In genomic region chr6:157211603-157212455, GRCh38 we compare ENCODE assay signal across 19 cellular contexts.
DNase-seq lines count a peak whose midpoint lies in the region; ATAC-seq, FAIRE-seq and TF ChIP-seq lines count a peak whose summit lies in the region.
"Had no signal": no experiment of that assay in that cellular context is flagged by ENCODE, and none has a peak within 500 bp of the region (broad histone marks: within the 10 kb centered on the region; RNA-seq: fewer than 3 reads in every experiment).

No MANE protein-coding gene starts in this region.

- no TSS peak for BruUV-seq in K562 (replicated peaks; lab: Mats Ljungman, UMichigan)

- no peak overlapping the region for H2AFZ ChIP-seq in K562 (ENCODE audit: low read depth, low read length)
- no peak overlapping the region for H2AFZ ChIP-seq in osteoblast (ENCODE audit: low read length)

- TF ChIP-seq POLR2A in K562 (conservative IDR thresholded peaks at IDR 0.05): no peak

- H3K4me1 Mint-ChIP-seq in memory B cell (peaks cover 4% of the 10 kb centered on the region), glutamatergic neuron (ENCODE audit: low read depth, unreplicated experiment) (peaks cover 6% of the 10 kb centered on the region)
- no peaks in the 10 kb centered on the region for H3K4me1 Mint-ChIP-seq in activated naive CD8-positive, alpha-beta T cell treated with anti-CD3 and anti-CD28 coated beads for 36 hours

- H3K9me3 Mint-ChIP-seq in memory B cell (no peaks in the 10 kb centered on the region), glutamatergic neuron (ENCODE audit: unreplicated experiment) (peaks cover 4% of the 10 kb centered on the region)
- H3K9me3 Mint-ChIP-seq in activated naive CD8-positive, alpha-beta T cell treated with anti-CD3 and anti-CD28 coated beads for 36 hours: no peaks in the 10 kb centered on the region

- no peak for TF ChIP-seq EP300 in K562 (IDR thresholded peaks at IDR 0.05; ENCODE audit: low read length)

- CTCF ChIA-PET in HEK293 (lab: Yijun Ruan, JAX) (interaction anchor here (0.6 kb wide), 1 partner anchor 12 kb away, joined by 4 read pairs; no protein-coding TSS in a partner anchor), K562 (lab: Yijun Ruan, JAX; ENCODE audit: low intra/inter-chr PET ratio) (no interaction called here)

- intact Hi-C loops in K562 (cut with micrococcal nuclease): no loop called here

- H3K36me3 Mint-ChIP-seq in memory B cell: peaks cover 1% of the 10 kb centered on the region
- H3K36me3 Mint-ChIP-seq in activated naive CD8-positive, alpha-beta T cell treated with anti-CD3 and anti-CD28 coated beads for 36 hours: no peaks in the 10 kb centered on the region
- no peaks in the 10 kb centered on the region for H3K36me3 Mint-ChIP-seq in glutamatergic neuron (ENCODE audit: unreplicated experiment)

- peak; percentile 38 for ATAC-seq in K562
- peak; percentile 50 for ATAC-seq in memory B cell (ENCODE audit: low read depth)
- ATAC-seq: SK-N-SH treated with all-trans-retinoic acid at 6 μM for 48 hours had no signal

- WGBS in K562 (ENCODE audit: insufficient coverage, low coverage, missing lambda C conversion rate): 62% methylated on average over 11 of the region's 11 CpGs

- no peaks in the 10 kb centered on the region for H3K4me1 ChIP-seq in HEK293 (ENCODE audit: control insufficient read depth, insufficient read depth, low read length)
- peaks cover 5 to 6% of the 10 kb centered on the region in 2 experiments; a peak in 3 of 5 replicates for H3K4me1 ChIP-seq in K562 (replicated peaks in 1 of 2; ENCODE audit: control insufficient read depth in 2 of 2, insufficient read depth in 2 of 2, low read length in 2 of 2)
- H3K4me1 ChIP-seq in osteoblast (ENCODE audit: insufficient read depth, low read length): no peaks in the 10 kb centered on the region
- H3K4me1 ChIP-seq: Caco-2 had no signal

- H3K27ac Mint-ChIP-seq in memory B cell (peak overlapping the region; percentile 29), glutamatergic neuron (ENCODE audit: unreplicated experiment) (no peak overlapping the region)
- H3K27ac Mint-ChIP-seq in activated naive CD8-positive, alpha-beta T cell treated with anti-CD3 and anti-CD28 coated beads for 36 hours: no peak overlapping the region

- FAIRE-seq in K562 (lab: Jason Lieb, UNC): no peak
- FAIRE-seq: GM12892, GM19239 had no signal

- H3K79me2 ChIP-seq in K562 (ENCODE audit: control insufficient read depth, insufficient read depth, low read length) (no peaks in the 10 kb centered on the region), osteoblast (ENCODE audit: insufficient read depth, low read length) (no peaks in the 10 kb centered on the region)

- H3K4me3 Mint-ChIP-seq in memory B cell: no peak overlapping the region
- H3K4me3 Mint-ChIP-seq in activated naive CD8-positive, alpha-beta T cell treated with anti-CD3 and anti-CD28 coated beads for 36 hours: no peak overlapping the region
- no peak overlapping the region for H3K4me3 Mint-ChIP-seq in glutamatergic neuron (ENCODE audit: unreplicated experiment)

- H3K9me1 ChIP-seq in K562 (ENCODE audit: control insufficient read depth, insufficient read depth, low read length): no peaks in the 10 kb centered on the region

- no peaks in the 10 kb centered on the region for H3K27me3 ChIP-seq in K562 (ENCODE audit: control insufficient read depth in 2 of 2, insufficient read depth in 2 of 2, low read length in 2 of 2)
- H3K27me3 ChIP-seq in osteoblast (ENCODE audit: insufficient read depth, low read length): no peaks in the 10 kb centered on the region

- no peak overlapping the region for H3K27ac ChIP-seq in HEK293 (ENCODE audit: extremely low read depth, low read depth, low read length)
- no peak overlapping the region for H3K27ac ChIP-seq in K562 (ENCODE audit: extremely low read depth, low read depth, low read length)
- no peak overlapping the region for H3K27ac ChIP-seq in osteoblast (ENCODE audit: low read depth, low read length)

- H3K4me2 ChIP-seq in K562 (ENCODE audit: insufficient read depth, low read length): no peak overlapping the region
- no peak overlapping the region for H3K4me2 ChIP-seq in osteoblast (ENCODE audit: insufficient read depth, low read length)

- no peaks in the 10 kb centered on the region for H3K9me3 ChIP-seq in HEK293 (ENCODE audit: control insufficient read depth, insufficient read depth, low read depth, low read length)
- H3K9me3 ChIP-seq in K562 (replicated peaks; ENCODE audit: control insufficient read depth, insufficient read depth, low read depth, low read length): no peaks in the 10 kb centered on the region
- no peaks in the 10 kb centered on the region for H3K9me3 ChIP-seq in osteoblast (ENCODE audit: low read depth, low read length)
- H3K9me3 ChIP-seq: Caco-2 had no signal

- H4K20me1 ChIP-seq in K562 (replicated peaks; ENCODE audit: control insufficient read depth, insufficient read depth, low read length) (no peaks in the 10 kb centered on the region; the same call in 1 of the 2 replicates), osteoblast (ENCODE audit: insufficient read depth, low read length) (no peaks in the 10 kb centered on the region)

- in situ Hi-C loops in K562 (cut with MboI): no loop called here

- TF ChIP-seq CTCF in HEK293 (tag by site-specific recombination; IDR thresholded peaks at IDR 0.05): no peak
- TF ChIP-seq CTCF in K562 (IDR thresholded peaks at IDR 0.05 in 2 of 3, conservative IDR thresholded peaks at IDR 0.05 in 1 of 3; ENCODE audit: insufficient read depth in 2 of 3, low read depth in 1 of 3, low read length in 3 of 3): no peak
- TF ChIP-seq CTCF in glutamatergic neuron (IDR thresholded peaks at IDR 0.05; ENCODE audit: partially characterized antibody, unreplicated experiment): no peak
- TF ChIP-seq CTCF in osteoblast (IDR thresholded peaks at IDR 0.05; ENCODE audit: extremely low read depth, low read depth, low read length): no peak

- no peak overlapping the region for H3K4me3 ChIP-seq in HEK293 (ENCODE audit: low read depth, low read length)
- no peak overlapping the region for H3K4me3 ChIP-seq in K562
- no peak overlapping the region for H3K4me3 ChIP-seq in osteoblast (ENCODE audit: insufficient read depth, low read length)

- H3K36me3 ChIP-seq in HEK293 (ENCODE audit: control insufficient read depth in 2 of 2, insufficient read depth in 1 of 2, low read length in 2 of 2) (peaks cover 0 to 10% of the 10 kb centered on the region in 2 experiments; a peak in 1 of 3 replicates), K562 (ENCODE audit: control insufficient read depth, insufficient read depth, low read length) (peaks cover 7% of the 10 kb centered on the region; the same call in 2 of the 3 replicates), osteoblast (ENCODE audit: insufficient read depth, low read length) (peaks cover 11% of the 10 kb centered on the region)

- TF ChIP-seq RAD21 in K562 (CRISPR knock-in tag; conservative IDR thresholded peaks at IDR 0.05 in 1 of 2, IDR thresholded peaks at IDR 0.05 in 1 of 2): no peak

- H3K9ac ChIP-seq in K562 (ENCODE audit: insufficient read depth in 1 of 2, low read depth in 2 of 2, low read length in 2 of 2): 0 out of 4 replicates have a peak overlapping the region, but pooled peaks of 1 of the 2 experiments have one; percentile 33

- H3K27me3 Mint-ChIP-seq in memory B cell: no peaks in the 10 kb centered on the region
- no peaks in the 10 kb centered on the region for H3K27me3 Mint-ChIP-seq in activated naive CD8-positive, alpha-beta T cell treated with anti-CD3 and anti-CD28 coated beads for 36 hours
- H3K27me3 Mint-ChIP-seq in glutamatergic neuron (ENCODE audit: unreplicated experiment): peaks cover 5% of the 10 kb centered on the region

- DNase-seq in NCI-H146 (lab: John Stamatoyannopoulos, UW): peak; percentile 40
- no peak for DNase-seq in NCI-H146 treated with DMSO at 0.1 percent for 48 hours (lab: John Stamatoyannopoulos, UW; ENCODE audit: unreplicated experiment)
- no peak for DNase-seq in K562 (ENCODE audit: extremely low read depth in 1 of 4, low spot score in 3 of 4)
- no peak for DNase-seq in memory B cell (ENCODE audit: low spot score in 2 of 2)
- no peak for DNase-seq in activated naive CD8-positive, alpha-beta T cell treated with anti-CD3 and anti-CD28 coated beads for 36 hours
- no peak for DNase-seq in glutamatergic neuron
- DNase-seq in osteoblast (ENCODE audit: insufficient read length, low spot score, missing footprints): no peak
- DNase-seq: 8988T, C1 segment of cervical spinal cord, Caco-2, GOT3, NCI-H1417 treated with DMSO at 0.1 percent for 48 hours, NCI-H2081, NCI-H2227 treated with DMSO at 0.1 percent for 48 hours, Right ventricle myocardium superior had no signal

- POLR2A ChIA-PET in HEK293 (lab: Yijun Ruan, JAX) (no interaction called here), K562 (lab: Yijun Ruan, JAX) (interaction anchor here (0.7 to 1.0 kb wide), 5 partner anchors 7 to 218 kb away, joined by 3 to 4 read pairs (median 3); no protein-coding TSS in a partner anchor)

TF ChIP-seq in HEK293, 187 proteins besides CTCF, POLR2A, EP300 and RAD21:
- TF ChIP-seq ZIC2 (tag by site-specific recombination; IDR thresholded peaks at IDR 0.05): peak; percentile 64
- peak; percentile 45; the same call in 1 of the 2 replicates for TF ChIP-seq ZNF600 (tag by site-specific recombination; IDR thresholded peaks at IDR 0.05)
- TF ChIP-seq ZNF366 (tag by site-specific recombination; conservative IDR thresholded peaks at IDR 0.05): no peak
- TF ChIP-seq MEIS1 (CRISPR knock-in tag; IDR thresholded peaks at IDR 0.05; ENCODE audit: borderline replicate concordance): no peak
- peak; percentile 95 for TF ChIP-seq ZNF121 (tag by site-specific recombination; IDR thresholded peaks at IDR 0.05)

TF ChIP-seq in K562, 482 proteins besides CTCF, POLR2A, EP300 and RAD21 (continues in another document):
- no peak for TF ChIP-seq U2AF2 (optimal IDR thresholded peaks at IDR 0.05; ENCODE audit: low read depth, low read length)
- peak; percentile 68 for TF ChIP-seq ZNF121 (CRISPR knock-in tag; conservative IDR thresholded peaks at IDR 0.05)
- no peak for TF ChIP-seq PHF8 (IDR thresholded peaks at IDR 0.05; ENCODE audit: borderline replicate concordance, low read length)
- no peak for TF ChIP-seq PPARD (CRISPR knock-in tag; IDR thresholded peaks at IDR 0.05)
- TF ChIP-seq, protein P1, sequence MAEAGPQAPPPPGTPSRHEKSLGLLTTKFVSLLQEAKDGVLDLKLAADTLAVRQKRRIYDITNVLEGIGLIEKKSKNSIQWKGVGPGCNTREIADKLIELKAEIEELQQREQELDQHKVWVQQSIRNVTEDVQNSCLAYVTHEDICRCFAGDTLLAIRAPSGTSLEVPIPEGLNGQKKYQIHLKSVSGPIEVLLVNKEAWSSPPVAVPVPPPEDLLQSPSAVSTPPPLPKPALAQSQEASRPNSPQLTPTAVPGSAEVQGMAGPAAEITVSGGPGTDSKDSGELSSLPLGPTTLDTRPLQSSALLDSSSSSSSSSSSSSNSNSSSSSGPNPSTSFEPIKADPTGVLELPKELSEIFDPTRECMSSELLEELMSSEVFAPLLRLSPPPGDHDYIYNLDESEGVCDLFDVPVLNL (CRISPR knock-in tag; IDR thresholded peaks at IDR 0.05; ENCODE audit: low read depth): no peak
- no peak for TF ChIP-seq NCOA2 (IDR thresholded peaks at IDR 0.05; ENCODE audit: partially characterized antibody in 2 of 2)
- no peak for TF ChIP-seq ZNF766 (CRISPR knock-in tag; conservative IDR thresholded peaks at IDR 0.05)
- no peak for TF ChIP-seq NFE2L1 (tag; IDR thresholded peaks at IDR 0.05; ENCODE audit: borderline replicate concordance, low read depth)
- no peak for TF ChIP-seq TAF7 (tag; IDR thresholded peaks at IDR 0.05)
